In the genomic region with DNA sequence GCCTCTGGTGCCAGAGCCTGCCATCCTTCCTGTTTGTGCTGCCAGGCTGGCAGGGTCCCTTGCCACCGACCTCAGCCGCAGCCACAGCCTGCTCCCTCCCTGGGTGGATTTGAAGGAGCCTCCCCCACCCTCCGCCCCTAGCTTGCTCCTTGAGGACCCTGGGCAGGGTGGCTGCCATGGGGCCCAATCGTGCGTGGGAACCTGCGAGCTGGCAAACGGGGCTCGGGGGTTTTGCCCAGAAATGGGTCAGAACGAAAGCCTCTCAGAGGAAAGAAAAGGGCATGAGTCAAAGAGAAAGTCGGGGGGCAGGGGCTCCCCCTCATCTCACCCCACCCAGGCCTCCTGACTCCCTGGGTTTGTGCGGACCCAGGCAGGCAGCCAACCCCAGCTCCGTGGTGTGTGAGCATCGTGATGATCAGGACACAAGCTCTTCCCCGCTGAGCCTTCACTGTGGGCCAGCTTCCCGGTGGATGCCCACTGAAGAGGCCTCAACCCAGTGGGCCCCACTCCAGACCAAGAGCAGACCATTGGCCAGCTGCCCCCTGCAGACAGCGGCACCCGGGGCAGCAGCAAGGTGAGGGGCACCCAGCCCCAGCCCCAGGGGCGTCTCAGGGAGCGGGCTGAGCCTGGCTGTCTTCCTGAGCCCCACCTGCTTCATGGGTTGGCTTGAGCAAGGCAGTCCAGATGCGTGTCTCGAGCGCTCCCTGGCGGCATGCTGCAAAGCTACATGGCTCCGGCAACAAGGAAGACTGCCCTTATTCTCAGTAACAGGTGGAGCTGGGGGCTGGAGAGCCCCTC, we compare ENCODE assay signal across 8 cellular contexts. TPM values are rescaled to one million over a fixed set of nuclear protein-coding genes. Genes with fewer than 3 reads are reported as not detected.
A peak's percentile ranks its signal among the peaks of the same experiment; 100 is the strongest.
DNase-seq lines count a peak whose midpoint lies in the region; ATAC-seq lines count a peak whose summit lies in the region.

No MANE protein-coding gene starts in this region.

- H3K4me3 Mint-ChIP-seq in activated CD4-positive, alpha-beta T cell treated with anti-CD3 and anti-CD28 coated beads for 36 hours = peak overlapping the region; percentile 66

- peak; percentile 46 for ATAC-seq in HG03045 (IDR thresholded peaks at IDR 0.05; ENCODE audit: unreplicated experiment)
- ATAC-seq in activated CD4-positive, alpha-beta T cell treated with anti-CD3 and anti-CD28 coated beads for 36 hours = peak; percentile 80
- ATAC-seq in HG02840 (IDR thresholded peaks at IDR 0.05; ENCODE audit: low FRiP score, unreplicated experiment) = no peak

- no peaks in the 10 kb centered on the region for H3K27me3 Mint-ChIP-seq in activated CD4-positive, alpha-beta T cell treated with anti-CD3 and anti-CD28 coated beads for 36 hours

- CTCF ChIA-PET in activated CD4-positive, alpha-beta T cell treated with anti-CD3 and anti-CD28 coated beads for 36 hours (lab: Charles Lee) = interaction anchor here (0.6 to 2.7 kb wide), 47 partner anchors 8 to 347 kb away, joined by 3 to 32 read pairs (median 4); a partner anchor contains a TSS

- H3K9me3 Mint-ChIP-seq in activated CD4-positive, alpha-beta T cell treated with anti-CD3 and anti-CD28 coated beads for 36 hours (ENCODE audit: low read depth) = no peaks in the 10 kb centered on the region

- H3K27ac Mint-ChIP-seq in activated CD4-positive, alpha-beta T cell treated with anti-CD3 and anti-CD28 coated beads for 36 hours = peak overlapping the region; percentile 83

- H3K4me1 Mint-ChIP-seq in activated CD4-positive, alpha-beta T cell treated with anti-CD3 and anti-CD28 coated beads for 36 hours = peaks cover 38% of the 10 kb centered on the region

- POLR2A ChIA-PET in activated CD4-positive, alpha-beta T cell treated with anti-CD3 and anti-CD28 coated beads for 36 hours (lab: Charles Lee) = interaction anchor here (0.6 to 1.3 kb wide), 6 partner anchors 10 to 284 kb away, joined by 3 to 5 read pairs (median 4); no protein-coding TSS in a partner anchor

- intact Hi-C loops in activated CD4-positive, alpha-beta T cell treated with anti-CD3 and anti-CD28 coated beads for 36 hours (cut with DNase I, micrococcal nuclease) = loop anchor here (1.0 to 10.0 kb wide), 7 partner anchors 86 to 248 kb away; a partner anchor contains a TSS

- DNase-seq in GM03348 (ENCODE audit: low spot score) = peak; percentile 90
- peak; percentile 46 for DNase-seq in NCI-H524 treated with DMSO at 0.1 percent for 48 hours (lab: John Stamatoyannopoulos, UW)
- DNase-seq in activated CD4-positive, alpha-beta T cell treated with anti-CD3 and anti-CD28 coated beads for 36 hours = peak; percentile 96
- DNase-seq in cerebellar cortex (ENCODE audit: low spot score) = peak; percentile 94
- peak; percentile 91 for DNase-seq in left kidney (ENCODE audit: low read depth, low spot score)
- peak; percentile 88 for DNase-seq in stimulated activated CD4-positive, alpha-beta T cell treated with anti-CD3 and anti-CD28 coated beads, Interleukin-1b, Interleukin-23, amount 100 ng/mL, for 48 hours

- H3K36me3 Mint-ChIP-seq in activated CD4-positive, alpha-beta T cell treated with anti-CD3 and anti-CD28 coated beads for 36 hours (ENCODE audit: low read depth) = no peaks in the 10 kb centered on the region

RNA-seq across cellular contexts. Expression of a gene that starts 3.0 kb away (rescaled TPM):
- 1 to 10 TPM; 1.3 to 1.6 TPM for total RNA-seq in activated CD4-positive, alpha-beta T cell treated with anti-CD3 and anti-CD28 coated beads for 36 hours

RNA-seq across cellular contexts. Expression of a gene that starts 6.9 kb away (rescaled TPM):
- total RNA-seq in activated CD4-positive, alpha-beta T cell treated with anti-CD3 and anti-CD28 coated beads for 36 hours = 10 to 100 TPM; 20.4 to 23.7 TPM

RNA-seq across cellular contexts. Expression of a gene that starts 11.1 kb away (rescaled TPM):
- 10 to 100 TPM; 21.0 to 23.1 TPM for total RNA-seq in activated CD4-positive, alpha-beta T cell treated with anti-CD3 and anti-CD28 coated beads for 36 hours

RNA-seq across cellular contexts. Expression of a gene that starts 19.0 kb away (rescaled TPM):
- under 1 TPM in 1 of 2 experiments, not detected in 1; 0.19 TPM for total RNA-seq in activated CD4-positive, alpha-beta T cell treated with anti-CD3 and anti-CD28 coated beads for 36 hours

RNA-seq across cellular contexts. Expression of a gene that starts 35.4 kb away (rescaled TPM):
- total RNA-seq in activated CD4-positive, alpha-beta T cell treated with anti-CD3 and anti-CD28 coated beads for 36 hours = 1 to 10 TPM; 6.4 to 8.8 TPM

Comparison
In these comparisons a context has a peak if more than half of its experiments do, and no peak if none do; other contexts are left out.
1. DNase-seq: peak in every context shown above with its lines; median percentile 96 in activated CD4-positive, alpha-beta T cell treated with anti-CD3 and anti-CD28 coated beads for 36 hours; 94 in cerebellar cortex; 91 in left kidney; 90 in GM03348; 88 in stimulated activated CD4-positive, alpha-beta T cell treated with anti-CD3 and anti-CD28 coated beads, Interleukin-1b, Interleukin-23, amount 100 ng/mL, for 48 hours; 46 in NCI-H524 treated with DMSO at 0.1 percent for 48 hours.